8 cellular contexts compared by ENCODE assay signal in genomic region chr15:64841258-64842098, GRCh38. TPM values are rescaled to one million over a fixed set of nuclear protein-coding genes. Genes with fewer than 3 reads are reported as not detected.
A peak's percentile ranks its signal among the peaks of the same experiment; 100 is the strongest.
DNase-seq lines count a peak whose midpoint lies in the region; ATAC-seq, FAIRE-seq and TF ChIP-seq lines count a peak whose summit lies in the region.

A gene with protein sequence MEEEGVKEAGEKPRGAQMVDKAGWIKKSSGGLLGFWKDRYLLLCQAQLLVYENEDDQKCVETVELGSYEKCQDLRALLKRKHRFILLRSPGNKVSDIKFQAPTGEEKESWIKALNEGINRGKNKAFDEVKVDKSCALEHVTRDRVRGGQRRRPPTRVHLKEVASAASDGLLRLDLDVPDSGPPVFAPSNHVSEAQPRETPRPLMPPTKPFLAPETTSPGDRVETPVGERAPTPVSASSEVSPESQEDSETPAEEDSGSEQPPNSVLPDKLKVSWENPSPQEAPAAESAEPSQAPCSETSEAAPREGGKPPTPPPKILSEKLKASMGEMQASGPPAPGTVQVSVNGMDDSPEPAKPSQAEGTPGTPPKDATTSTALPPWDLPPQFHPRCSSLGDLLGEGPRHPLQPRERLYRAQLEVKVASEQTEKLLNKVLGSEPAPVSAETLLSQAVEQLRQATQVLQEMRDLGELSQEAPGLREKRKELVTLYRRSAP (plus strand): TSS chr15:64841915. CDS start chr15:64842017, 102 bp downstream.

- ATAC-seq in HG03442 (IDR thresholded peaks at IDR 0.05; ENCODE audit: unreplicated experiment), result peak; percentile 56
- peak; percentile 90 for ATAC-seq in left lung

- H3K36me3 Mint-ChIP-seq in dendritic cell treated with granulocyte-macrophage colony-stimulating factor and Interleukin-4, amounts not matched to agents 40 ng/mL and 50 ng/mL, for 4 days (ENCODE audit: low read depth), result peaks cover 48% of the 10 kb centered on the region

- H3K36me3 ChIP-seq in BJ (ENCODE audit: control insufficient read depth, insufficient read depth, low read length), result no peaks in the 10 kb centered on the region
- peaks cover 0 to 11% of the 10 kb centered on the region in 2 donors for H3K36me3 ChIP-seq in left lung

- peaks cover 8 to 69% of the 10 kb centered on the region in 2 donors for H3K4me1 ChIP-seq in left lung

- peak within 1 kb of the TSS; percentile 87 for H3K27ac Mint-ChIP-seq in dendritic cell treated with granulocyte-macrophage colony-stimulating factor and Interleukin-4, amounts not matched to agents 40 ng/mL and 50 ng/mL, for 4 days

- H3K27me3 Mint-ChIP-seq in dendritic cell treated with granulocyte-macrophage colony-stimulating factor and Interleukin-4, amounts not matched to agents 40 ng/mL and 50 ng/mL, for 4 days, result no peaks in the 10 kb centered on the region

- peak within 1 kb of the TSS; percentile 94 to 98 for H3K27ac ChIP-seq in left lung

- H3K4me3 ChIP-seq in BJ (ENCODE audit: low read depth, low read length) (peak within 1 kb of the TSS; percentile 93), left lung (peak within 1 kb of the TSS; percentile 94 to 95)

- no peaks in the 10 kb centered on the region for H3K9me3 ChIP-seq in left lung

- POLR2A ChIA-PET in BJ (lab: Charles Lee), result interaction anchor here (0.5 to 1.1 kb wide), 5 partner anchors 10 to 52 kb away, joined by 3 to 4 read pairs (median 4); partner anchors contain the start of gene PIF1

- H3K9me3 Mint-ChIP-seq in dendritic cell treated with granulocyte-macrophage colony-stimulating factor and Interleukin-4, amounts not matched to agents 40 ng/mL and 50 ng/mL, for 4 days, result no peaks in the 10 kb centered on the region

- DNase-seq in BJ (ENCODE audit: low read depth) (peak; percentile 54), GM19239 (ENCODE audit: insufficient read length, low spot score) (peak; percentile 72), NCI-H748 treated with DMSO at 0.1 percent for 48 hours (lab: John Stamatoyannopoulos, UW) (peak; percentile 75), left lung (peak; percentile 97 to 100)
- peak; percentile 57 to 72 for DNase-seq in activated CD4-positive, alpha-beta T cell treated with anti-CD3 and anti-CD28 coated beads, Interleukin-2, amount 50 U/mL, for 24 hours (ENCODE audit: low read depth in 1 of 2, low spot score in 1 of 2)
- peak; percentile 73 for DNase-seq in stimulated activated CD4-positive, alpha-beta T cell treated with anti-CD3 and anti-CD28 coated beads, Interleukin-2, amount 100 ng/mL, for 4 hours (ENCODE audit: low read depth)

- intact Hi-C loops in dendritic cell treated with granulocyte-macrophage colony-stimulating factor and Interleukin-4, amounts not matched to agents 40 ng/mL and 50 ng/mL, for 4 days (cut with micrococcal nuclease), result loop anchor here (2.0 to 5.0 kb wide), 3 partner anchors 17 to 151 kb away; partner anchors contain the start of gene PIF1
- intact Hi-C loops in left lung (cut with DNase I), result loop anchor here in 1 of 2 donors (10.0 kb wide), 1 partner anchor 53 kb away; no protein-coding TSS in a partner anchor

- H3K27me3 ChIP-seq in BJ (ENCODE audit: control insufficient read depth, insufficient read depth, low read length), result no peaks in the 10 kb centered on the region
- no peaks in the 10 kb centered on the region for H3K27me3 ChIP-seq in left lung

- peak; percentile 70 for FAIRE-seq in GM19239 (lab: Jason Lieb, UNC)

- TF ChIP-seq CTCF in BJ (IDR thresholded peaks at IDR 0.05; ENCODE audit: insufficient read depth, low read depth, low read length), result peak; percentile 35; the same call in 1 of the 2 replicates
- peak; percentile 11 to 46 for TF ChIP-seq CTCF in left lung (IDR thresholded peaks at IDR 0.05)

- H3K4me3 Mint-ChIP-seq in dendritic cell treated with granulocyte-macrophage colony-stimulating factor and Interleukin-4, amounts not matched to agents 40 ng/mL and 50 ng/mL, for 4 days, result peak within 1 kb of the TSS; percentile 90

- peaks cover 69% of the 10 kb centered on the region for H3K4me1 Mint-ChIP-seq in dendritic cell treated with granulocyte-macrophage colony-stimulating factor and Interleukin-4, amounts not matched to agents 40 ng/mL and 50 ng/mL, for 4 days (ENCODE audit: low read depth)

- CTCF ChIA-PET in BJ (lab: Yijun Ruan, JAX), result interaction anchor here (0.6 to 1.6 kb wide), 6 partner anchors 10 to 155 kb away, joined by 3 to 8 read pairs (median 3); no protein-coding TSS in a partner anchor

RNA-seq across cellular contexts. Expression of the gene that starts here (rescaled TPM):
- polyA plus RNA-seq in BJ (2011; rRNA removed), result 24.7 and 33.6 TPM in 2 replicates
- polyA minus RNA-seq in BJ (2011; rRNA and poly(A)+ RNA removed), result 22.4 and 32.7 TPM in 2 replicates
- total RNA-seq in left lung, result 10 to 100 TPM; 34.5 to 91.8 TPM

Comparison
In these comparisons a context has a peak if more than half of its experiments do, and no peak if none do; other contexts are left out.
1. Peak in every context shown above with its lines: DNase-seq, ATAC-seq, H3K4me3 ChIP-seq and H3K27ac ChIP-seq.